Comparison of ENCODE assay signal across 12 cellular contexts in genomic region chr3:100982710-100983109, GRCh38. TPM values are rescaled to one million over a fixed set of nuclear protein-coding genes. Genes with fewer than 3 reads are reported as not detected.
A peak's percentile ranks its signal among the peaks of the same experiment; 100 is the strongest.
DNase-seq lines count a peak whose midpoint lies in the region; ATAC-seq and TF ChIP-seq lines count a peak whose summit lies in the region.
"Had no signal": no experiment of that assay in that cellular context is flagged by ENCODE, and none has a peak within 500 bp of the region (broad histone marks: within the 10 kb centered on the region; RNA-seq: fewer than 3 reads in every experiment).

No MANE protein-coding gene starts in this region.

- H3K36me3 ChIP-seq in muscle layer of duodenum (ENCODE audit: control insufficient read depth in 1 of 2, insufficient read depth in 2 of 2, low read length in 2 of 2) (no peaks in the 10 kb centered on the region), transverse colon (no peaks in the 10 kb centered on the region), Peyer's patch (no peaks in the 10 kb centered on the region)
- H3K36me3 ChIP-seq: spleen had no signal

- no peak overlapping the region for H3K27ac Mint-ChIP-seq in WTC11
- H3K27ac Mint-ChIP-seq: activated CD8-positive, alpha-beta memory T cell treated with anti-CD3 and anti-CD28 coated beads, Interleukin-2, amount 10 ng/mL, durations not matched to agents 7 days and 5 days had no signal

- H3K4me1 ChIP-seq in muscle layer of duodenum (ENCODE audit: control insufficient read depth in 1 of 2, insufficient read depth in 2 of 2, low read length in 2 of 2) = peaks cover 0 to 18% of the 10 kb centered on the region in 2 donors
- H3K4me1 ChIP-seq in transverse colon = peaks cover 0 to 9% (median 0%) of the 10 kb centered on the region in 4 donors
- H3K4me1 ChIP-seq in Peyer's patch = no peaks in the 10 kb centered on the region

- POLR2A ChIA-PET in WTC11 (lab: Charles Lee) = no interaction called here

- H3K27me3 ChIP-seq in muscle layer of duodenum (ENCODE audit: low read depth, low read length) (no peaks in the 10 kb centered on the region), transverse colon (no peaks in the 10 kb centered on the region), Peyer's patch (no peaks in the 10 kb centered on the region)
- H3K27me3 ChIP-seq: spleen had no signal

- no peaks in the 10 kb centered on the region for H3K9me3 Mint-ChIP-seq in WTC11
- H3K9me3 Mint-ChIP-seq in activated T-cell treated with anti-CD3 and anti-CD28 coated beads, Interleukin-2, amount 50 U/mL, for 4 hours = no peaks in the 10 kb centered on the region

- TF ChIP-seq POLR2A in transverse colon (IDR thresholded peaks at IDR 0.05) (no peak), Peyer's patch (IDR thresholded peaks at IDR 0.05) (no peak)

- no peaks in the 10 kb centered on the region for H3K36me3 Mint-ChIP-seq in WTC11
- H3K36me3 Mint-ChIP-seq in activated T-cell treated with anti-CD3 and anti-CD28 coated beads, Interleukin-2, amount 50 U/mL, for 4 hours (ENCODE audit: insufficient read depth) = no peaks in the 10 kb centered on the region
- H3K36me3 Mint-ChIP-seq: activated CD8-positive, alpha-beta memory T cell treated with anti-CD3 and anti-CD28 coated beads, Interleukin-2, amount 10 ng/mL, durations not matched to agents 7 days and 5 days had no signal

- TF ChIP-seq CTCF in WTC11 (IDR thresholded peaks at IDR 0.05) = no peak
- TF ChIP-seq CTCF in fibroblast of pulmonary artery (IDR thresholded peaks at IDR 0.05; ENCODE audit: low read length, missing control alignments) = no peak
- no peak for TF ChIP-seq CTCF in transverse colon (IDR thresholded peaks at IDR 0.05)
- no peak for TF ChIP-seq CTCF in Peyer's patch (IDR thresholded peaks at IDR 0.05)

- H3K27ac ChIP-seq in muscle layer of duodenum (ENCODE audit: low read length) (peak overlapping the region; percentile 42), transverse colon (peak overlapping the region; percentile 51 to 76 (median 68)), Peyer's patch (peak overlapping the region in 2 of 4 donors; percentile 31 to 49)
- H3K27ac ChIP-seq: spleen had no signal

- peak; percentile 57 for ATAC-seq in WTC11
- ATAC-seq in activated T-cell treated with anti-CD3 and anti-CD28 coated beads, Interleukin-2, amount 50 U/mL, for 4 hours = no peak
- no peak for ATAC-seq in GM18519 (IDR thresholded peaks at IDR 0.05; ENCODE audit: low FRiP score, unreplicated experiment)
- ATAC-seq: activated CD8-positive, alpha-beta memory T cell treated with anti-CD3 and anti-CD28 coated beads, Interleukin-2, amount 10 ng/mL, durations not matched to agents 7 days and 5 days had no signal

- no peak overlapping the region for H3K4me3 ChIP-seq in fibroblast of pulmonary artery (replicated peaks; ENCODE audit: low read depth, low read length)
- H3K4me3 ChIP-seq in muscle layer of duodenum (ENCODE audit: low read depth in 1 of 2, low read length in 2 of 2) = peak overlapping the region; percentile 31 to 36
- H3K4me3 ChIP-seq in transverse colon = no peak overlapping the region
- no peak overlapping the region for H3K4me3 ChIP-seq in Peyer's patch
- H3K4me3 ChIP-seq: spleen had no signal

- DNase-seq in WTC11 (ENCODE audit: low spot score) (no peak), fibroblast of pulmonary artery (ENCODE audit: low read depth) (peak; percentile 59), transverse colon (peak; percentile 17), Peyer's patch (no peak)
- no peak for DNase-seq in activated T-cell treated with anti-CD3 and anti-CD28 coated beads, Interleukin-2, amount 50 U/mL, for 4 hours
- DNase-seq in effector CD4-positive, alpha-beta T cell = no peak
- DNase-seq: activated CD8-positive, alpha-beta memory T cell treated with anti-CD3 and anti-CD28 coated beads, Interleukin-2, amount 10 ng/mL, durations not matched to agents 7 days and 5 days; central memory CD4-positive, alpha-beta T cell; spleen had no signal

- H3K27me3 Mint-ChIP-seq in WTC11 (ENCODE audit: low read depth) = no peaks in the 10 kb centered on the region
- peaks cover 3% of the 10 kb centered on the region for H3K27me3 Mint-ChIP-seq in activated T-cell treated with anti-CD3 and anti-CD28 coated beads, Interleukin-2, amount 50 U/mL, for 4 hours (ENCODE audit: low read depth)

- CTCF ChIA-PET in WTC11 (lab: Charles Lee) = interaction anchor here (1.0 to 1.6 kb wide), 3 partner anchors 10 to 213 kb away, joined by 3 to 5 read pairs (median 3); partner anchors contain the start of gene ABI3BP

- no peak overlapping the region for H3K4me3 Mint-ChIP-seq in WTC11
- no peak overlapping the region for H3K4me3 Mint-ChIP-seq in activated T-cell treated with anti-CD3 and anti-CD28 coated beads, Interleukin-2, amount 50 U/mL, for 4 hours
- H3K4me3 Mint-ChIP-seq: activated CD8-positive, alpha-beta memory T cell treated with anti-CD3 and anti-CD28 coated beads, Interleukin-2, amount 10 ng/mL, durations not matched to agents 7 days and 5 days had no signal

- in situ Hi-C loops in transverse colon (cut with MboI; ENCODE audit: low pct_ligation_motif_present in 1 of 4, low pct_unique_long_range_greater_than_20kb in 1 of 4, low sequenced_read_pairs in 3 of 4) = no loop called here

- peaks cover 7% of the 10 kb centered on the region for H3K4me1 Mint-ChIP-seq in WTC11
- H3K4me1 Mint-ChIP-seq in activated T-cell treated with anti-CD3 and anti-CD28 coated beads, Interleukin-2, amount 50 U/mL, for 4 hours (ENCODE audit: low read depth) = no peaks in the 10 kb centered on the region
- H3K4me1 Mint-ChIP-seq: activated CD8-positive, alpha-beta memory T cell treated with anti-CD3 and anti-CD28 coated beads, Interleukin-2, amount 10 ng/mL, durations not matched to agents 7 days and 5 days had no signal

- intact Hi-C loops in transverse colon (cut with DNase I; ENCODE audit: low total_unique reads) = no loop called here

- no peak for TF ChIP-seq EP300 in transverse colon (IDR thresholded peaks at IDR 0.05; ENCODE audit: low read depth)

- 56% methylated on average over 4 of the region's 4 CpGs; no CpG with 5 or more reads in 1 of the 2 donors for WGBS in transverse colon (ENCODE audit: low coverage in 1 of 2), 2 donors

- H3K9me3 ChIP-seq in muscle layer of duodenum (ENCODE audit: control insufficient read depth in 1 of 2, low read length in 2 of 2) = no peaks in the 10 kb centered on the region
- H3K9me3 ChIP-seq in transverse colon = no peaks in the 10 kb centered on the region
- H3K9me3 ChIP-seq in Peyer's patch = no peaks in the 10 kb centered on the region
- H3K9me3 ChIP-seq: spleen had no signal

TF ChIP-seq in WTC11, 78 proteins besides CTCF, POLR2A, EP300 and RAD21 (continues in another document):
- TF ChIP-seq ZBTB43 (CRISPR knock-in tag; IDR thresholded peaks at IDR 0.05) = no peak
- no peak for TF ChIP-seq GABPB1 (CRISPR knock-in tag; IDR thresholded peaks at IDR 0.05)
- TF ChIP-seq ZMAT4 (CRISPR knock-in tag; IDR thresholded peaks at IDR 0.05) = no peak
- TF ChIP-seq STAT6 (CRISPR knock-in tag; conservative IDR thresholded peaks at IDR 0.05; ENCODE audit: low read depth) = no peak
- TF ChIP-seq ZNF512 (CRISPR knock-in tag; IDR thresholded peaks at IDR 0.05; ENCODE audit: borderline replicate concordance) = no peak
- TF ChIP-seq GTF2I (CRISPR knock-in tag; conservative IDR thresholded peaks at IDR 0.05) = no peak

RNA-seq across cellular contexts. Expression of gene ABI3BP, which starts 10.5 kb away (rescaled TPM):
- total RNA-seq in WTC11 (2021) (0.18 to 0.74 TPM (median 0.39 TPM) in 3 replicates), transverse colon (10 to 100 TPM in 3 of 4 donors, 1 to 10 TPM in 1; 7.9 to 32.6 (median 17.6) TPM), Peyer's patch (10 to 100 TPM; 18.2 to 77.0 (median 29.4) TPM)
- under 1 TPM in 2 of 3 donors, not detected in 1; 0.21 to 0.46 TPM for total RNA-seq in activated T-cell treated with anti-CD3 and anti-CD28 coated beads, Interleukin-2, amount 50 U/mL, for 4 hours
- total RNA-seq: T-helper 1 cell treated with Interleukin-12 subunit alpha and Interleukin-12 subunit beta and Interleukin-4 antibody, amounts not matched to agents 30 ng/mL and 1 ng/mL, for 36 hours had no signal

Comparison
In these comparisons a context has a peak if more than half of its experiments do, and no peak if none do; other contexts are left out.
1. DNase-seq: peak in fibroblast of pulmonary artery (single experiment) and transverse colon (single experiment); none in WTC11 (single experiment), Peyer's patch (0 of 3), activated T-cell treated with anti-CD3 and anti-CD28 coated beads, Interleukin-2, amount 50 U/mL, for 4 hours (single experiment) and effector CD4-positive, alpha-beta T cell (single experiment).
2. H3K4me3 ChIP-seq: peak in muscle layer of duodenum (2 of 2); none in fibroblast of pulmonary artery (single experiment), transverse colon (0 of 4) and Peyer's patch (0 of 4).